In genomic region chr16:5097470-5098220, GRCh38 we compare ENCODE assay signal across 8 cellular contexts. TPM values are rescaled to one million over a fixed set of nuclear protein-coding genes. Genes with fewer than 3 reads are reported as not detected.
DNase-seq lines count a peak whose midpoint lies in the region; ATAC-seq, FAIRE-seq and TF ChIP-seq lines count a peak whose summit lies in the region.
"Not testable (repeated sequence)": the region's sequence is repeated elsewhere in the genome, so short reads cannot be mapped to it uniquely, and the experiment has no call there.

A gene with protein sequence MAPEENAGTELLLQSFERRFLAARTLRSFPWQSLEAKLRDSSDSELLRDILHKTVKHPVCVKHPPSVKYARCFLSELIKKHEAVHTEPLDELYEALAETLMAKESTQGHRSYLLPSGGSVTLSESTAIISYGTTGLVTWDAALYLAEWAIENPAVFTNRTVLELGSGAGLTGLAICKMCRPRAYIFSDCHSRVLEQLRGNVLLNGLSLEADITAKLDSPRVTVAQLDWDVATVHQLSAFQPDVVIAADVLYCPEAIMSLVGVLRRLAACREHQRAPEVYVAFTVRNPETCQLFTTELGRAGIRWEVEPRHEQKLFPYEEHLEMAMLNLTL (minus strand): TSS chr16:5097795. CDS start chr16:5097739, 56 bp downstream.

- not testable (repeated sequence) for FAIRE-seq in small intestine (lab: Jason Lieb, UNC)

- H3K9me3 ChIP-seq in A673 (ENCODE audit: low read depth, low read length, poor library complexity, severe bottlenecking); WERI-Rb-1 (ENCODE audit: severe bottlenecking); small intestine (ENCODE audit: control insufficient read depth, low read depth): not testable (repeated sequence)

- H3K4me3 ChIP-seq in A673 (ENCODE audit: low read depth, low read length, poor library complexity, severe bottlenecking) = peak within 1 kb of the TSS; percentile 60
- H3K4me3 ChIP-seq in WERI-Rb-1 (ENCODE audit: low read depth, low read length) = peak within 1 kb of the TSS; percentile 75
- H3K4me3 ChIP-seq in cardiac fibroblast (replicated peaks in 1 of 2; ENCODE audit: low read depth in 2 of 2, low read length in 2 of 2) = peak within 1 kb of the TSS; percentile 57 to 67
- peak within 1 kb of the TSS; percentile 61 to 71 for H3K4me3 ChIP-seq in small intestine (ENCODE audit: low read depth in 1 of 2, low read length in 2 of 2)

- H3K27me3 ChIP-seq in A673 (replicated peaks; ENCODE audit: insufficient read depth, low read depth, low read length, poor library complexity); WERI-Rb-1 (ENCODE audit: insufficient read depth, low read depth, severe bottlenecking); small intestine (ENCODE audit: control insufficient read depth in 2 of 2, insufficient read depth in 2 of 2, low read length in 2 of 2): not testable (repeated sequence)

- H3K27ac ChIP-seq in A673 (ENCODE audit: low read depth, low read length, poor library complexity, severe bottlenecking) = peak within 1 kb of the TSS; percentile 77
- H3K27ac ChIP-seq in WERI-Rb-1 = peak within 1 kb of the TSS; percentile 68
- H3K27ac ChIP-seq in small intestine (ENCODE audit: low read depth in 1 of 2, low read length in 1 of 2) = peak within 1 kb of the TSS; percentile 74 to 83

- CTCF ChIA-PET in A673 (lab: Charles Lee) = not testable (repeated sequence)

- ATAC-seq in GM18909 (IDR thresholded peaks at IDR 0.05; ENCODE audit: poor library complexity, unreplicated experiment) = peak; percentile 98
- peak; percentile 96 for ATAC-seq in HG03159 (IDR thresholded peaks at IDR 0.05; ENCODE audit: unreplicated experiment)

- not testable (repeated sequence) for H3K36me3 ChIP-seq in A673 (ENCODE audit: insufficient read depth, low read length, poor library complexity, severe bottlenecking); WERI-Rb-1; small intestine (ENCODE audit: control insufficient read depth in 2 of 2, insufficient read depth in 2 of 2, low read length in 2 of 2)

- BruUV-seq in A673 (replicated peaks; lab: Mats Ljungman, UMichigan) = not testable (repeated sequence)

- POLR2A ChIA-PET in A673 (lab: Charles Lee; ENCODE audit: low non-redundant PET) = not testable (repeated sequence)

- DNase-seq in A673 (ENCODE audit: low spot score) = peak; percentile 98
- peak; percentile 99 for DNase-seq in NCI-H2227 (lab: John Stamatoyannopoulos, UW; ENCODE audit: unreplicated experiment)
- DNase-seq in WERI-Rb-1 = peak; percentile 100
- peak; percentile 100 for DNase-seq in cardiac fibroblast (ENCODE audit: low read depth in 2 of 2)
- peak; percentile 85 for DNase-seq in iPS-NIHi7 (ENCODE audit: extremely low spot score)
- peak; percentile 99 for DNase-seq in small intestine

- TF ChIP-seq CTCF in A673 (conservative IDR thresholded peaks at IDR 0.05; ENCODE audit: low read depth, low read length); cardiac fibroblast (IDR thresholded peaks at IDR 0.05; ENCODE audit: low read depth, low read length): not testable (repeated sequence)
- 0 out of 2 replicates have a peak, but pooled peaks have one; percentile 6 for TF ChIP-seq CTCF in WERI-Rb-1 (IDR thresholded peaks at IDR 0.05; ENCODE audit: low read depth, low read length)

- WGBS in small intestine, 3 donors = 1% methylated on average over 48 to 67 of the region's 67 CpGs

- intact Hi-C loops in A673 (cut with micrococcal nuclease; ENCODE audit: unreplicated experiment) = loop anchor here (10.0 kb wide), 1 partner anchor 253 kb away; the partner anchor contains the start of genes GLYR1 and UBN1

- not testable (repeated sequence) for H3K4me1 ChIP-seq in A673 (ENCODE audit: insufficient read depth, low read length, poor library complexity, severe bottlenecking); small intestine (ENCODE audit: control insufficient read depth in 2 of 2, insufficient read depth in 1 of 2, low read depth in 1 of 2, low read length in 1 of 2)

RNA-seq across cellular contexts. Expression of the gene that starts here (rescaled TPM):
- total RNA-seq in A673 (2021) = 21.4 and 21.8 TPM in 2 replicates
- 1 to 10 TPM; 4.5 to 9.7 (median 4.9) TPM for polyA plus RNA-seq in small intestine

Comparison
In these comparisons a context has a peak if more than half of its experiments do, and no peak if none do; other contexts are left out.
1. Peak in every context shown above with its lines: DNase-seq, ATAC-seq, H3K4me3 ChIP-seq and H3K27ac ChIP-seq.